8 cellular contexts compared by ENCODE assay signal in the genomic region with DNA sequence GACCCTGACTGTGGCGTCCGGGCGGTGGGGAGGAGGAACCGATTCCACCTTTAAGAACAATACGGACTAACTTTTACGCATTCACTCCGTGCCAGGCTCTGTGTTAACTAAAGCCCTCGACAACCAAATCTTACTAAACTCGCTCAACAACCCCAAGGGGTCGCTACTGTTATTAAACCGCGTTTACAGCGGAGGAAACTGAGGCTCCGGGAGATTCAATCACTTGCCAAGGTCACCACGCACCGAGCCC. TPM values are rescaled to one million over a fixed set of nuclear protein-coding genes. Genes with fewer than 3 reads are reported as not detected.
A peak's percentile ranks its signal among the peaks of the same experiment; 100 is the strongest.
DNase-seq lines count a peak whose midpoint lies in the region; ATAC-seq and TF ChIP-seq lines count a peak whose summit lies in the region.

No MANE protein-coding gene starts in this region.

- no peak for TF ChIP-seq POLR2A in vagina (IDR thresholded peaks at IDR 0.05)

- POLR2A ChIA-PET in A673 (lab: Charles Lee; ENCODE audit: low non-redundant PET), result no interaction called here

- H3K27me3 ChIP-seq in A673 (replicated peaks; ENCODE audit: insufficient read depth, low read depth, low read length, poor library complexity) (no peaks in the 10 kb centered on the region), HAP-1 (ENCODE audit: low read depth) (no peaks in the 10 kb centered on the region), lower lobe of right lung (ENCODE audit: low read depth) (no peaks in the 10 kb centered on the region), vagina (no peaks in the 10 kb centered on the region)

- H3K27ac ChIP-seq in A673 (ENCODE audit: low read depth, low read length, poor library complexity, severe bottlenecking) (no peak overlapping the region), angular gyrus (ENCODE audit: low read depth, low read length) (peak overlapping the region; percentile 16), lower lobe of right lung (no peak overlapping the region), vagina (peak overlapping the region; percentile 27)

- H3K4me1 ChIP-seq in A673 (ENCODE audit: insufficient read depth, low read length, poor library complexity, severe bottlenecking) (no peaks in the 10 kb centered on the region), HAP-1 (peaks cover 2% of the 10 kb centered on the region; the same call in 1 of the 2 replicates), lower lobe of right lung (peaks cover 16% of the 10 kb centered on the region), vagina (peaks cover 14% of the 10 kb centered on the region)

- ATAC-seq in lower lobe of right lung (no peak), GM19351 (IDR thresholded peaks at IDR 0.05; ENCODE audit: unreplicated experiment) (no peak), HG03097 (IDR thresholded peaks at IDR 0.05; ENCODE audit: low FRiP score, unreplicated experiment) (no peak), GM19395 (IDR thresholded peaks at IDR 0.05; ENCODE audit: unreplicated experiment) (no peak)

- TF ChIP-seq CTCF in A673 (conservative IDR thresholded peaks at IDR 0.05; ENCODE audit: low read depth, low read length), result peak; percentile 45
- peak; percentile 10 for TF ChIP-seq CTCF in lower lobe of right lung (IDR thresholded peaks at IDR 0.05)
- no peak for TF ChIP-seq CTCF in vagina (IDR thresholded peaks at IDR 0.05)

- BruUV-seq in A673 (replicated peaks; lab: Mats Ljungman, UMichigan), result no TSS peak

- peaks cover 8% of the 10 kb centered on the region for H3K9me3 ChIP-seq in A673 (ENCODE audit: low read depth, low read length, poor library complexity, severe bottlenecking)
- H3K9me3 ChIP-seq in HAP-1, result peaks cover 8% of the 10 kb centered on the region
- peaks cover 4% of the 10 kb centered on the region for H3K9me3 ChIP-seq in lower lobe of right lung
- peaks cover 3% of the 10 kb centered on the region for H3K9me3 ChIP-seq in vagina

- CTCF ChIA-PET in A673 (lab: Charles Lee), result interaction anchor here (0.5 kb wide), 1 partner anchor 41 kb away, joined by 4 read pairs; no protein-coding TSS in a partner anchor

- H3K4me3 ChIP-seq in A673 (ENCODE audit: low read depth, low read length, poor library complexity, severe bottlenecking), result peak overlapping the region; percentile 64
- peak overlapping the region; percentile 38 for H3K4me3 ChIP-seq in HAP-1
- H3K4me3 ChIP-seq in lower lobe of right lung, result peak overlapping the region; percentile 88
- H3K4me3 ChIP-seq in vagina, result peak overlapping the region; percentile 63 to 68

- DNase-seq in A673 (ENCODE audit: low spot score) (peak; percentile 58), HAP-1 (ENCODE audit: low spot score in 2 of 2) (peak in 1 of 2 experiments; percentile 31), lower lobe of right lung (no peak), vagina (ENCODE audit: extremely low spot score in 2 of 2) (no peak)

- intact Hi-C loops in A673 (cut with micrococcal nuclease; ENCODE audit: unreplicated experiment) (no loop called here), lower lobe of right lung (cut with DNase I) (no loop called here), vagina (cut with DNase I) (no loop called here)

- H3K36me3 ChIP-seq in A673 (ENCODE audit: insufficient read depth, low read length, poor library complexity, severe bottlenecking), result peaks cover 12% of the 10 kb centered on the region
- H3K36me3 ChIP-seq in HAP-1 (replicated peaks), result peaks cover 13% of the 10 kb centered on the region
- H3K36me3 ChIP-seq in lower lobe of right lung, result peaks cover 13% of the 10 kb centered on the region
- H3K36me3 ChIP-seq in vagina, result peaks cover 0 to 6% of the 10 kb centered on the region in 2 donors

- in situ Hi-C loops in HAP-1 (cut with MboI; ENCODE audit: low sequenced_read_pairs), result no loop called here

RNA-seq across cellular contexts. Expression of a gene that starts 1.2 kb away (rescaled TPM):
- total RNA-seq in A673 (2021), result 52.9 and 56.0 TPM in 2 replicates
- 51.4 TPM for total RNA-seq in lower lobe of right lung
- 6.9 TPM for total RNA-seq in vagina

RNA-seq across cellular contexts. Expression of a gene that starts 3.8 kb away (rescaled TPM):
- total RNA-seq in A673 (2021) (not detected in 2 replicates), lower lobe of right lung (not detected), vagina (not detected)

RNA-seq across cellular contexts. Expression of a gene that starts 16.8 kb away (rescaled TPM):
- total RNA-seq in A673 (2021) (0.26 and 0.61 TPM in 2 replicates), lower lobe of right lung (7.1 TPM), vagina (2.7 TPM)

RNA-seq across cellular contexts. Expression of a gene that starts 27.5 kb away (rescaled TPM):
- total RNA-seq in A673 (2021) (18.5 and 21.8 TPM in 2 replicates), lower lobe of right lung (7.7 TPM), vagina (0.98 TPM)

RNA-seq across cellular contexts. Expression of a gene that starts 28.2 kb away (rescaled TPM):
- 56.7 and 77.9 TPM in 2 replicates for total RNA-seq in A673 (2021)
- 87.1 TPM for total RNA-seq in lower lobe of right lung
- 28.0 TPM for total RNA-seq in vagina

Comparison
In these comparisons a context has a peak if more than half of its experiments do, and no peak if none do; other contexts are left out.
1. H3K27ac ChIP-seq: peak in angular gyrus (single experiment) and vagina (single experiment); none in A673 (single experiment) and lower lobe of right lung (single experiment).
2. H3K4me3 ChIP-seq: peak in every context shown above with its lines; median percentile 88 in lower lobe of right lung; 66 in vagina; 64 in A673; 38 in HAP-1.
3. CTCF ChIP-seq: peak in A673 (single experiment) and lower lobe of right lung (single experiment); none in vagina (0 of 3).